In genomic region chr15:40845036-40845435, GRCh38 we compare ENCODE assay signal across 8 cellular contexts. TPM values are rescaled to one million over a fixed set of nuclear protein-coding genes. Genes with fewer than 3 reads are reported as not detected.
DNase-seq lines count a peak whose midpoint lies in the region; ATAC-seq and TF ChIP-seq lines count a peak whose summit lies in the region.

No MANE protein-coding gene starts in this region.

- H3K9me3 ChIP-seq in left ventricle myocardium inferior (replicated peaks) (no peaks in the 10 kb centered on the region), body of pancreas (no peaks in the 10 kb centered on the region), mononuclear cell (ENCODE audit: low read depth, low read length) (no peaks in the 10 kb centered on the region), vagina (no peaks in the 10 kb centered on the region)

- DNase-seq in left ventricle myocardium inferior, result no peak
- no peak for DNase-seq in cardiac septum (ENCODE audit: low spot score)
- DNase-seq in body of pancreas, result no peak
- no peak for DNase-seq in vagina (ENCODE audit: extremely low spot score in 2 of 2)
- DNase-seq in HPDE6-E6E7 (ENCODE audit: extremely low spot score), result no peak
- no peak for DNase-seq in activated CD4-positive, alpha-beta T cell treated with anti-CD3 and anti-CD28 coated beads for 4 hours

- H3K4me1 ChIP-seq in left ventricle myocardium inferior (peaks cover 18% of the 10 kb centered on the region), body of pancreas (peaks cover 41% of the 10 kb centered on the region), mononuclear cell (ENCODE audit: insufficient read depth, low read length) (peaks cover 43% of the 10 kb centered on the region), vagina (peaks cover 34% of the 10 kb centered on the region)

- intact Hi-C loops in left ventricle myocardium inferior (cut with micrococcal nuclease) (no loop called here), cardiac septum (cut with DNase I) (no loop called here), body of pancreas (cut with DNase I) (no loop called here), vagina (cut with DNase I) (no loop called here)

- H3K4me3 ChIP-seq in left ventricle myocardium inferior (peak overlapping the region; percentile 68), body of pancreas (peak overlapping the region; percentile 21 to 63), mononuclear cell (ENCODE audit: low read length) (peak overlapping the region; percentile 49), vagina (peak overlapping the region; percentile 54 to 66)

- ATAC-seq in body of pancreas (no peak), HG03565 (IDR thresholded peaks at IDR 0.05; ENCODE audit: unreplicated experiment) (no peak)

- H3K27ac ChIP-seq in left ventricle myocardium inferior (replicated peaks) (no peak overlapping the region), body of pancreas (peak overlapping the region; percentile 71 to 92 (median 85)), vagina (peak overlapping the region; percentile 70)

- TF ChIP-seq CTCF in left ventricle myocardium inferior (IDR thresholded peaks at IDR 0.05; ENCODE audit: borderline replicate concordance) (no peak), body of pancreas (IDR thresholded peaks at IDR 0.05) (peak in 1 of 7 experiments; percentile 3), vagina (IDR thresholded peaks at IDR 0.05) (no peak)

- no peaks in the 10 kb centered on the region for H3K36me3 ChIP-seq in left ventricle myocardium inferior
- no peaks in the 10 kb centered on the region for H3K36me3 ChIP-seq in body of pancreas (replicated peaks in 1 of 2; ENCODE audit: insufficient read depth in 1 of 2, low read depth in 2 of 2)
- H3K36me3 ChIP-seq in vagina, result no peaks in the 10 kb centered on the region

- H3K27me3 ChIP-seq in left ventricle myocardium inferior (ENCODE audit: low read depth) (peaks cover 53% of the 10 kb centered on the region), body of pancreas (no peaks in the 10 kb centered on the region), mononuclear cell (ENCODE audit: insufficient read depth, low read length) (peaks cover 10% of the 10 kb centered on the region), vagina (no peaks in the 10 kb centered on the region)

- WGBS in body of pancreas, 2 donors, result 16 to 18% methylated on average over 12 of the region's 12 CpGs

- no peak for TF ChIP-seq POLR2A in body of pancreas (IDR thresholded peaks at IDR 0.05)
- no peak for TF ChIP-seq POLR2A in vagina (IDR thresholded peaks at IDR 0.05)

RNA-seq across cellular contexts. Expression of gene SPINT1, which starts 1.2 kb away (rescaled TPM):
- total RNA-seq in left ventricle myocardium inferior, result 0.55 TPM
- 0.59 TPM for total RNA-seq in cardiac septum
- 100 to 1,000 TPM; 110 to 134 TPM for total RNA-seq in body of pancreas
- total RNA-seq in mononuclear cell, result 4.2 TPM
- total RNA-seq in vagina, result 80.3 TPM

RNA-seq across cellular contexts. Expression of gene PPP1R14D, which starts 16.5 kb away (rescaled TPM):
- total RNA-seq in left ventricle myocardium inferior, result not detected
- not detected for total RNA-seq in cardiac septum
- not detected for total RNA-seq in body of pancreas
- total RNA-seq in mononuclear cell, result not detected
- not detected for total RNA-seq in vagina

RNA-seq across cellular contexts. Expression of gene RHOV, which starts 29.0 kb away (rescaled TPM):
- total RNA-seq in left ventricle myocardium inferior, result not detected
- total RNA-seq in cardiac septum, result 0.13 TPM
- total RNA-seq in body of pancreas, result 1 to 10 TPM; 6.2 to 6.3 TPM
- not detected for total RNA-seq in mononuclear cell
- total RNA-seq in vagina, result 32.9 TPM

RNA-seq across cellular contexts. Expression of gene DNAJC17, which starts 37.8 kb away (rescaled TPM):
- total RNA-seq in left ventricle myocardium inferior (16.0 TPM), cardiac septum (19.1 TPM), body of pancreas (10 to 100 TPM; 18.7 to 36.6 TPM), mononuclear cell (7.2 TPM), vagina (14.0 TPM)

RNA-seq across cellular contexts. Expression of gene ZFYVE19, which starts 38.1 kb away (rescaled TPM):
- total RNA-seq in left ventricle myocardium inferior, result 24.7 TPM
- 11.0 TPM for total RNA-seq in cardiac septum
- 10 to 100 TPM; 27.0 to 29.3 TPM for total RNA-seq in body of pancreas
- total RNA-seq in mononuclear cell, result 7.2 TPM
- 34.4 TPM for total RNA-seq in vagina

Comparison
In these comparisons a context has a peak if more than half of its experiments do, and no peak if none do; other contexts are left out.
1. RNA of gene SPINT1, which starts 1.2 kb away (total RNA-seq): 110 to 134 TPM in body of pancreas and 80.3 TPM in vagina (single experiment); 4.2 TPM in mononuclear cell (single experiment), 0.59 TPM in cardiac septum (single experiment) and 0.55 TPM in left ventricle myocardium inferior (single experiment); every median in the first group is over 10 times any median in the second.
2. Peak in every context shown above with its lines, with median percentiles within 50 percentile points of each other: H3K4me3 ChIP-seq.